ENCODE assay signal across 4 cellular contexts in genomic region chr10:45999955-46000354, GRCh38. TPM values are rescaled to one million over a fixed set of nuclear protein-coding genes. Genes with fewer than 3 reads are reported as not detected.
"Had no signal": no experiment of that assay in that cellular context is flagged by ENCODE, and none has a peak within 500 bp of the region (broad histone marks: within the 10 kb centered on the region; RNA-seq: fewer than 3 reads in every experiment).

No MANE protein-coding gene starts in this region.

RNA-seq across cellular contexts. Expression of gene MSMB, which starts 46.1 kb away (rescaled TPM):
- total RNA-seq: LHCN-M2, M059J, MCF 10A, NCI-H460 had no signal
